In the genomic region with DNA sequence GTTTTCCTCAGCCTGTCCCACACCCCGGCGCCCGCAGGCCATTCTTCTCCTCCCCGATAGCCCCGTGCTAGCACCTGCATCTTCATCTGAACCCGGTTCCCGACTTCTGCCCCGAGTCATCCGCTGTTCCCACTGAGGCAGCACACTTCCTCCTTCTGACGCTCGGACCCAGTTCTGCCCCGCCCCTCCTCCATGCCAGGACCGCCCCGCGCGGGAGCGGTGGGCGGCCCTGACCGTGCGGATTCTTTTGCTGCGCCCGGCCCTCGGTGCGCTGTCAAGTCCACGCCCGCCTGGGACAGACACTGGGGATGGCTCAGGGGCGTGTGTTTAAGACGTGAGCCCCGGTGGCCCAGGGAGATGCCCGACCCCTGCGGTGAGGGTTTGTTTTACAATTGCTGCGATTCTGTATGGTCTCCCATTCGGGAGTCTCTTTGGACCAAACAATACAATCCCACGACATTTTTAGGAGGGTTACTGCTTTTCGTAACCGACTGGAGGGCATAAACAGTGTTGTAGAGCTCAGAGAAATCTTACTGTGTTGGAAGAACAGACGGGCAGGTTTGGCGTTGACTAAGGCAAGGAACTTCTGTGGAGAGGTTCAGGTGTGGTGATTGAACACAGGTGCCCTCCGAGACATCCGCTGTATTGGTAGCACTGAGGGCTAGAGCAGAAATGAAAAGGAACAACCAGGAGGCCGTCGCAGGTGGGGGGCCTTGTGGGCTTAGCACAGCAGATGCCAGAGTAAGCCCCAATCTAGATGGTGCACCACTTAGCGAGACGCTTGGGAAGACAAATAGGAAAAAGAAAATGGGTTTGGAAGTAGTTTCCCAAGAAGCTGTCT, we compare ENCODE assay signal across 1 cellular context.
TF ChIP-seq lines count a peak whose summit lies in the region.

No MANE protein-coding gene starts in this region.

TF ChIP-seq in HEK293, 187 proteins besides CTCF, POLR2A, EP300 and RAD21 (continued from another document and continues in another):
- TF ChIP-seq BCL11A (tag by site-specific recombination; IDR thresholded peaks at IDR 0.05; ENCODE audit: low read depth) (0 out of 2 replicates have a peak, but pooled peaks have one; percentile 1), ZNF549 (tag by site-specific recombination; IDR thresholded peaks at IDR 0.05) (no peak), ZNF692 (tag by site-specific recombination; IDR thresholded peaks at IDR 0.05) (no peak), INSM2 (tag by site-specific recombination; IDR thresholded peaks at IDR 0.05) (no peak), ZNF473 (tag by site-specific recombination; IDR thresholded peaks at IDR 0.05) (no peak), KLF17 (tag by site-specific recombination; IDR thresholded peaks at IDR 0.05) (no peak; the same call in 1 of the 2 replicates), ZNF391 (tag by site-specific recombination; IDR thresholded peaks at IDR 0.05; ENCODE audit: borderline replicate concordance, low read depth) (0 out of 2 replicates have a peak, but pooled peaks have one; percentile 5), PRDM6 (tag by site-specific recombination; IDR thresholded peaks at IDR 0.05) (no peak), ZNF514 (tag by site-specific recombination; IDR thresholded peaks at IDR 0.05) (no peak), ZIC2 (tag by site-specific recombination; IDR thresholded peaks at IDR 0.05) (0 out of 2 replicates have a peak, but pooled peaks have one; percentile 55), REST (tag by site-specific recombination; IDR thresholded peaks at IDR 0.05) (peak; percentile 31; the same call in 1 of the 2 replicates), ZNF18 (tag by site-specific recombination; IDR thresholded peaks at IDR 0.05) (peak; percentile 94), ZNF335 (tag by site-specific recombination; conservative IDR thresholded peaks at IDR 0.05) (peak; percentile 87), EGR2 (tag by site-specific recombination; IDR thresholded peaks at IDR 0.05; ENCODE audit: low read depth) (peak; percentile 47; the same call in 1 of the 2 replicates), ZBTB17 (tag by site-specific recombination; IDR thresholded peaks at IDR 0.05) (0 out of 2 replicates have a peak, but pooled peaks have one; percentile 38), ZNF138 (tag by site-specific recombination; IDR thresholded peaks at IDR 0.05; ENCODE audit: borderline replicate concordance) (no peak), ZNF555 (tag by site-specific recombination; conservative IDR thresholded peaks at IDR 0.05) (no peak), MYNN (tag by site-specific recombination; IDR thresholded peaks at IDR 0.05; ENCODE audit: borderline replicate concordance) (no peak), GFI1B (tag by site-specific recombination; IDR thresholded peaks at IDR 0.05) (no peak), ZSCAN30 (tag by site-specific recombination; IDR thresholded peaks at IDR 0.05) (no peak), GLIS2 (tag by site-specific recombination; IDR thresholded peaks at IDR 0.05) (peak; percentile 14), ZNF660 (tag by site-specific recombination; IDR thresholded peaks at IDR 0.05) (no peak), ZNF585B (tag by site-specific recombination; IDR thresholded peaks at IDR 0.05) (no peak), ZNF792 (tag by site-specific recombination; IDR thresholded peaks at IDR 0.05) (no peak), ZBTB10 (tag by site-specific recombination; IDR thresholded peaks at IDR 0.05) (peak; percentile 41; the same call in 1 of the 2 replicates), SP2 (tag by site-specific recombination; IDR thresholded peaks at IDR 0.05) (peak; percentile 85), ZNF223 (tag by site-specific recombination; IDR thresholded peaks at IDR 0.05) (no peak), ZNF362 (tag by site-specific recombination; IDR thresholded peaks at IDR 0.05) (no peak), ZNF174 (tag by site-specific recombination; IDR thresholded peaks at IDR 0.05) (no peak), ZBTB20 (tag by site-specific recombination; IDR thresholded peaks at IDR 0.05) (peak; percentile 83), REPIN1 (tag by site-specific recombination; IDR thresholded peaks at IDR 0.05; ENCODE audit: low read depth) (0 out of 2 replicates have a peak, but pooled peaks have one; percentile 0), ZFP37 (tag by site-specific recombination; IDR thresholded peaks at IDR 0.05) (no peak; the same call in 1 of the 2 replicates), WT1 (tag by site-specific recombination; IDR thresholded peaks at IDR 0.05) (no peak), ZNF169 (tag by site-specific recombination; IDR thresholded peaks at IDR 0.05) (no peak), ZNF558 (tag by site-specific recombination; IDR thresholded peaks at IDR 0.05) (no peak), ZNF341 (tag by site-specific recombination; IDR thresholded peaks at IDR 0.05; ENCODE audit: low read depth) (peak; percentile 94), KLF1 (tag by site-specific recombination; IDR thresholded peaks at IDR 0.05) (peak; percentile 39), ZBTB1 (tag by site-specific recombination; IDR thresholded peaks at IDR 0.05) (no peak)
- TF ChIP-seq, protein P1, sequence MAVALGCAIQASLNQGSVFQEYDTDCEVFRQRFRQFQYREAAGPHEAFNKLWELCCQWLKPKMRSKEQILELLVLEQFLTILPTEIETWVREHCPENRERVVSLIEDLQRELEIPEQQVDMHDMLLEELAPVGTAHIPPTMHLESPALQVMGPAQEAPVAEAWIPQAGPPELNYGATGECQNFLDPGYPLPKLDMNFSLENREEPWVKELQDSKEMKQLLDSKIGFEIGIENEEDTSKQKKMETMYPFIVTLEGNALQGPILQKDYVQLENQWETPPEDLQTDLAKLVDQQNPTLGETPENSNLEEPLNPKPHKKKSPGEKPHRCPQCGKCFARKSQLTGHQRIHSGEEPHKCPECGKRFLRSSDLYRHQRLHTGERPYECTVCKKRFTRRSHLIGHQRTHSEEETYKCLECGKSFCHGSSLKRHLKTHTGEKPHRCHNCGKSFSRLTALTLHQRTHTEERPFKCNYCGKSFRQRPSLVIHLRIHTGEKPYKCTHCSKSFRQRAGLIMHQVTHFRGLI (tag by site-specific recombination; IDR thresholded peaks at IDR 0.05): no peak
